Comparison of ENCODE assay signal across 1 cellular context in the genomic region with DNA sequence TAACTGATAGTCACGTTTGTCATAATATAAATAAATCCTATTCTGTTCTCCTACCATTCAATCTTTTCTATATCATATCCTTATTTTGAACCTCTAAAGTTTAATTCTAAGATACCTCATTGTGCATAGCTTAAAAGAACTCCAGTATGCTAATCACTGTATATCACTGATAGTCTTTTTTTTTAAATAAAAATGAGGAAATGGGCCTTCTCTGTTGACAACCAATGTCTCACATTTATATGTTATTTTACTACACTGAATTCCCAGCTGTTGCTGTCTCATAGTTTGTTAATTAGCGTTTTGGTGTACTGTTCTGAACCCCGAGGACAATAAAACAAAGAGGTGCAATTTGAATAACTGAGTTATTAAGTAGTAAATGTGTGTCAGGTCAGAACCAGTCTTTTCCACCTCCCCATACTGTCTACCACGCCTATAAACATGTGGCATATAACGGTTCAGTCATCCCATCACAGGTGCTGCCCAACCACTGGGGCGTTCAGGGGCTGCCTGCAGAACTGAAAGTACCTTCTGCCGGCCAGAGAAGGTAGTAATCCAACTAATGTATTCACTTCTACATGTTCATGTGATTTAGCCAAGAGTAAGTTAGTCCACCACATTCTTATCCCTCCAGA.
TF ChIP-seq lines count a peak whose summit lies in the region.

No MANE protein-coding gene starts in this region.

TF ChIP-seq in GM12878, 131 proteins besides CTCF, POLR2A, EP300 and RAD21 (continued from another document and continues in another):
- TF ChIP-seq IKZF2 (IDR thresholded peaks at IDR 0.05) (peak in 1 of 2 experiments; percentile 57; a peak in 1 of 4 replicates), HDAC6 (IDR thresholded peaks at IDR 0.05; ENCODE audit: unreplicated experiment) (no peak), SREBF2 (IDR thresholded peaks at IDR 0.05; ENCODE audit: low read length) (no peak), CBX3 (IDR thresholded peaks at IDR 0.05; ENCODE audit: borderline replicate concordance, low read depth) (no peak), ESRRA (IDR thresholded peaks at IDR 0.05; ENCODE audit: low read length) (no peak), MYC (IDR thresholded peaks at IDR 0.05; ENCODE audit: insufficient read depth, insufficient read length, insufficient replicate concordance, low read length, severe bottlenecking) (no peak), BRCA1 (IDR thresholded peaks at IDR 0.05; ENCODE audit: low read depth, low read length) (no peak), CHD1 (IDR thresholded peaks at IDR 0.05; ENCODE audit: low read depth, low read length) (no peak), EZH2 (IDR thresholded peaks at IDR 0.05; ENCODE audit: borderline replicate concordance, control insufficient read depth, low read depth, low read length) (no peak), ZNF622 (IDR thresholded peaks at IDR 0.05) (no peak), POLR2AphosphoS5 (IDR thresholded peaks at IDR 0.05; ENCODE audit: low read length) (no peak), SMAD1 (IDR thresholded peaks at IDR 0.05; ENCODE audit: low read depth, partially characterized antibody) (no peak), SUZ12 (IDR thresholded peaks at IDR 0.05; ENCODE audit: unreplicated experiment) (no peak), YBX1 (IDR thresholded peaks at IDR 0.05) (no peak), CBFB (IDR thresholded peaks at IDR 0.05; ENCODE audit: low read depth) (no peak), MEF2B (IDR thresholded peaks at IDR 0.05; ENCODE audit: partially characterized antibody, poor library complexity, severe bottlenecking) (no peak), POLR2AphosphoS2 (IDR thresholded peaks at IDR 0.05; ENCODE audit: low read depth, low read length) (no peak), ZNF24 (IDR thresholded peaks at IDR 0.05) (no peak), IRF4 (IDR thresholded peaks at IDR 0.05; ENCODE audit: low read depth, low read length) (0 out of 2 replicates have a peak, but pooled peaks have one; percentile 49)
- TF ChIP-seq, protein P1, sequence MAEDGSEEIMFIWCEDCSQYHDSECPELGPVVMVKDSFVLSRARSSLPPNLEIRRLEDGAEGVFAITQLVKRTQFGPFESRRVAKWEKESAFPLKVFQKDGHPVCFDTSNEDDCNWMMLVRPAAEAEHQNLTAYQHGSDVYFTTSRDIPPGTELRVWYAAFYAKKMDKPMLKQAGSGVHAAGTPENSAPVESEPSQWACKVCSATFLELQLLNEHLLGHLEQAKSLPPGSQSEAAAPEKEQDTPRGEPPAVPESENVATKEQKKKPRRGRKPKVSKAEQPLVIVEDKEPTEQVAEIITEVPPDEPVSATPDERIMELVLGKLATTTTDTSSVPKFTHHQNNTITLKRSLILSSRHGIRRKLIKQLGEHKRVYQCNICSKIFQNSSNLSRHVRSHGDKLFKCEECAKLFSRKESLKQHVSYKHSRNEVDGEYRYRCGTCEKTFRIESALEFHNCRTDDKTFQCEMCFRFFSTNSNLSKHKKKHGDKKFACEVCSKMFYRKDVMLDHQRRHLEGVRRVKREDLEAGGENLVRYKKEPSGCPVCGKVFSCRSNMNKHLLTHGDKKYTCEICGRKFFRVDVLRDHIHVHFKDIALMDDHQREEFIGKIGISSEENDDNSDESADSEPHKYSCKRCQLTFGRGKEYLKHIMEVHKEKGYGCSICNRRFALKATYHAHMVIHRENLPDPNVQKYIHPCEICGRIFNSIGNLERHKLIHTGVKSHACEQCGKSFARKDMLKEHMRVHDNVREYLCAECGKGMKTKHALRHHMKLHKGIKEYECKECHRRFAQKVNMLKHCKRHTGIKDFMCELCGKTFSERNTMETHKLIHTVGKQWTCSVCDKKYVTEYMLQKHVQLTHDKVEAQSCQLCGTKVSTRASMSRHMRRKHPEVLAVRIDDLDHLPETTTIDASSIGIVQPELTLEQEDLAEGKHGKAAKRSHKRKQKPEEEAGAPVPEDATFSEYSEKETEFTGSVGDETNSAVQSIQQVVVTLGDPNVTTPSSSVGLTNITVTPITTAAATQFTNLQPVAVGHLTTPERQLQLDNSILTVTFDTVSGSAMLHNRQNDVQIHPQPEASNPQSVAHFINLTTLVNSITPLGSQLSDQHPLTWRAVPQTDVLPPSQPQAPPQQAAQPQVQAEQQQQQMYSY (CRISPR knock-in tag; IDR thresholded peaks at IDR 0.05), result no peak
- TF ChIP-seq, protein P2, sequence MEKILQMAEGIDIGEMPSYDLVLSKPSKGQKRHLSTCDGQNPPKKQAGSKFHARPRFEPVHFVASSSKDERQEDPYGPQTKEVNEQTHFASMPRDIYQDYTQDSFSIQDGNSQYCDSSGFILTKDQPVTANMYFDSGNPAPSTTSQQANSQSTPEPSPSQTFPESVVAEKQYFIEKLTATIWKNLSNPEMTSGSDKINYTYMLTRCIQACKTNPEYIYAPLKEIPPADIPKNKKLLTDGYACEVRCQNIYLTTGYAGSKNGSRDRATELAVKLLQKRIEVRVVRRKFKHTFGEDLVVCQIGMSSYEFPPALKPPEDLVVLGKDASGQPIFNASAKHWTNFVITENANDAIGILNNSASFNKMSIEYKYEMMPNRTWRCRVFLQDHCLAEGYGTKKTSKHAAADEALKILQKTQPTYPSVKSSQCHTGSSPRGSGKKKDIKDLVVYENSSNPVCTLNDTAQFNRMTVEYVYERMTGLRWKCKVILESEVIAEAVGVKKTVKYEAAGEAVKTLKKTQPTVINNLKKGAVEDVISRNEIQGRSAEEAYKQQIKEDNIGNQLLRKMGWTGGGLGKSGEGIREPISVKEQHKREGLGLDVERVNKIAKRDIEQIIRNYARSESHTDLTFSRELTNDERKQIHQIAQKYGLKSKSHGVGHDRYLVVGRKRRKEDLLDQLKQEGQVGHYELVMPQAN (conservative IDR thresholded peaks at IDR 0.05), result peak; percentile 43; the same call in 1 of the 2 replicates
- TF ChIP-seq, protein P3, sequence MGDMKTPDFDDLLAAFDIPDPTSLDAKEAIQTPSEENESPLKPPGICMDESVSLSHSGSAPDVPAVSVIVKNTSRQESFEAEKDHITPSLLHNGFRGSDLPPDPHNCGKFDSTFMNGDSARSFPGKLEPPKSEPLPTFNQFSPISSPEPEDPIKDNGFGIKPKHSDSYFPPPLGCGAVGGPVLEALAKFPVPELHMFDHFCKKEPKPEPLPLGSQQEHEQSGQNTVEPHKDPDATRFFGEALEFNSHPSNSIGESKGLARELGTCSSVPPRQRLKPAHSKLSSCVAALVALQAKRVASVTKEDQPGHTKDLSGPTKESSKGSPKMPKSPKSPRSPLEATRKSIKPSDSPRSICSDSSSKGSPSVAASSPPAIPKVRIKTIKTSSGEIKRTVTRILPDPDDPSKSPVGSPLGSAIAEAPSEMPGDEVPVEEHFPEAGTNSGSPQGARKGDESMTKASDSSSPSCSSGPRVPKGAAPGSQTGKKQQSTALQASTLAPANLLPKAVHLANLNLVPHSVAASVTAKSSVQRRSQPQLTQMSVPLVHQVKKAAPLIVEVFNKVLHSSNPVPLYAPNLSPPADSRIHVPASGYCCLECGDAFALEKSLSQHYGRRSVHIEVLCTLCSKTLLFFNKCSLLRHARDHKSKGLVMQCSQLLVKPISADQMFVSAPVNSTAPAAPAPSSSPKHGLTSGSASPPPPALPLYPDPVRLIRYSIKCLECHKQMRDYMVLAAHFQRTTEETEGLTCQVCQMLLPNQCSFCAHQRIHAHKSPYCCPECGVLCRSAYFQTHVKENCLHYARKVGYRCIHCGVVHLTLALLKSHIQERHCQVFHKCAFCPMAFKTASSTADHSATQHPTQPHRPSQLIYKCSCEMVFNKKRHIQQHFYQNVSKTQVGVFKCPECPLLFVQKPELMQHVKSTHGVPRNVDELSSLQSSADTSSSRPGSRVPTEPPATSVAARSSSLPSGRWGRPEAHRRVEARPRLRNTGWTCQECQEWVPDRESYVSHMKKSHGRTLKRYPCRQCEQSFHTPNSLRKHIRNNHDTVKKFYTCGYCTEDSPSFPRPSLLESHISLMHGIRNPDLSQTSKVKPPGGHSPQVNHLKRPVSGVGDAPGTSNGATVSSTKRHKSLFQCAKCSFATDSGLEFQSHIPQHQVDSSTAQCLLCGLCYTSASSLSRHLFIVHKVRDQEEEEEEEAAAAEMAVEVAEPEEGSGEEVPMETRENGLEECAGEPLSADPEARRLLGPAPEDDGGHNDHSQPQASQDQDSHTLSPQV (IDR thresholded peaks at IDR 0.05), result no peak
- TF ChIP-seq, protein P4, sequence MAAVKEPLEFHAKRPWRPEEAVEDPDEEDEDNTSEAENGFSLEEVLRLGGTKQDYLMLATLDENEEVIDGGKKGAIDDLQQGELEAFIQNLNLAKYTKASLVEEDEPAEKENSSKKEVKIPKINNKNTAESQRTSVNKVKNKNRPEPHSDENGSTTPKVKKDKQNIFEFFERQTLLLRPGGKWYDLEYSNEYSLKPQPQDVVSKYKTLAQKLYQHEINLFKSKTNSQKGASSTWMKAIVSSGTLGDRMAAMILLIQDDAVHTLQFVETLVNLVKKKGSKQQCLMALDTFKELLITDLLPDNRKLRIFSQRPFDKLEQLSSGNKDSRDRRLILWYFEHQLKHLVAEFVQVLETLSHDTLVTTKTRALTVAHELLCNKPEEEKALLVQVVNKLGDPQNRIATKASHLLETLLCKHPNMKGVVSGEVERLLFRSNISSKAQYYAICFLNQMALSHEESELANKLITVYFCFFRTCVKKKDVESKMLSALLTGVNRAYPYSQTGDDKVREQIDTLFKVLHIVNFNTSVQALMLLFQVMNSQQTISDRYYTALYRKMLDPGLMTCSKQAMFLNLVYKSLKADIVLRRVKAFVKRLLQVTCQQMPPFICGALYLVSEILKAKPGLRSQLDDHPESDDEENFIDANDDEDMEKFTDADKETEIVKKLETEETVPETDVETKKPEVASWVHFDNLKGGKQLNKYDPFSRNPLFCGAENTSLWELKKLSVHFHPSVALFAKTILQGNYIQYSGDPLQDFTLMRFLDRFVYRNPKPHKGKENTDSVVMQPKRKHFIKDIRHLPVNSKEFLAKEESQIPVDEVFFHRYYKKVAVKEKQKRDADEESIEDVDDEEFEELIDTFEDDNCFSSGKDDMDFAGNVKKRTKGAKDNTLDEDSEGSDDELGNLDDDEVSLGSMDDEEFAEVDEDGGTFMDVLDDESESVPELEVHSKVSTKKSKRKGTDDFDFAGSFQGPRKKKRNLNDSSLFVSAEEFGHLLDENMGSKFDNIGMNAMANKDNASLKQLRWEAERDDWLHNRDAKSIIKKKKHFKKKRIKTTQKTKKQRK (IDR thresholded peaks at IDR 0.05; ENCODE audit: low read depth, low read length), result no peak
- TF ChIP-seq, protein P5, sequence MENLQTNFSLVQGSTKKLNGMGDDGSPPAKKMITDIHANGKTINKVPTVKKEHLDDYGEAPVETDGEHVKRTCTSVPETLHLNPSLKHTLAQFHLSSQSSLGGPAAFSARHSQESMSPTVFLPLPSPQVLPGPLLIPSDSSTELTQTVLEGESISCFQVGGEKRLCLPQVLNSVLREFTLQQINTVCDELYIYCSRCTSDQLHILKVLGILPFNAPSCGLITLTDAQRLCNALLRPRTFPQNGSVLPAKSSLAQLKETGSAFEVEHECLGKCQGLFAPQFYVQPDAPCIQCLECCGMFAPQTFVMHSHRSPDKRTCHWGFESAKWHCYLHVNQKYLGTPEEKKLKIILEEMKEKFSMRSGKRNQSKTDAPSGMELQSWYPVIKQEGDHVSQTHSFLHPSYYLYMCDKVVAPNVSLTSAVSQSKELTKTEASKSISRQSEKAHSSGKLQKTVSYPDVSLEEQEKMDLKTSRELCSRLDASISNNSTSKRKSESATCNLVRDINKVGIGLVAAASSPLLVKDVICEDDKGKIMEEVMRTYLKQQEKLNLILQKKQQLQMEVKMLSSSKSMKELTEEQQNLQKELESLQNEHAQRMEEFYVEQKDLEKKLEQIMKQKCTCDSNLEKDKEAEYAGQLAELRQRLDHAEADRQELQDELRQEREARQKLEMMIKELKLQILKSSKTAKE (IDR thresholded peaks at IDR 0.05; ENCODE audit: low read depth, poor library complexity, severe bottlenecking), result peak; percentile 65
- TF ChIP-seq, protein P6, sequence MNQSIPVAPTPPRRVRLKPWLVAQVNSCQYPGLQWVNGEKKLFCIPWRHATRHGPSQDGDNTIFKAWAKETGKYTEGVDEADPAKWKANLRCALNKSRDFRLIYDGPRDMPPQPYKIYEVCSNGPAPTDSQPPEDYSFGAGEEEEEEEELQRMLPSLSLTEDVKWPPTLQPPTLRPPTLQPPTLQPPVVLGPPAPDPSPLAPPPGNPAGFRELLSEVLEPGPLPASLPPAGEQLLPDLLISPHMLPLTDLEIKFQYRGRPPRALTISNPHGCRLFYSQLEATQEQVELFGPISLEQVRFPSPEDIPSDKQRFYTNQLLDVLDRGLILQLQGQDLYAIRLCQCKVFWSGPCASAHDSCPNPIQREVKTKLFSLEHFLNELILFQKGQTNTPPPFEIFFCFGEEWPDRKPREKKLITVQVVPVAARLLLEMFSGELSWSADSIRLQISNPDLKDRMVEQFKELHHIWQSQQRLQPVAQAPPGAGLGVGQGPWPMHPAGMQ (IDR thresholded peaks at IDR 0.05; ENCODE audit: borderline replicate concordance), result no peak
- TF ChIP-seq, protein P7, sequence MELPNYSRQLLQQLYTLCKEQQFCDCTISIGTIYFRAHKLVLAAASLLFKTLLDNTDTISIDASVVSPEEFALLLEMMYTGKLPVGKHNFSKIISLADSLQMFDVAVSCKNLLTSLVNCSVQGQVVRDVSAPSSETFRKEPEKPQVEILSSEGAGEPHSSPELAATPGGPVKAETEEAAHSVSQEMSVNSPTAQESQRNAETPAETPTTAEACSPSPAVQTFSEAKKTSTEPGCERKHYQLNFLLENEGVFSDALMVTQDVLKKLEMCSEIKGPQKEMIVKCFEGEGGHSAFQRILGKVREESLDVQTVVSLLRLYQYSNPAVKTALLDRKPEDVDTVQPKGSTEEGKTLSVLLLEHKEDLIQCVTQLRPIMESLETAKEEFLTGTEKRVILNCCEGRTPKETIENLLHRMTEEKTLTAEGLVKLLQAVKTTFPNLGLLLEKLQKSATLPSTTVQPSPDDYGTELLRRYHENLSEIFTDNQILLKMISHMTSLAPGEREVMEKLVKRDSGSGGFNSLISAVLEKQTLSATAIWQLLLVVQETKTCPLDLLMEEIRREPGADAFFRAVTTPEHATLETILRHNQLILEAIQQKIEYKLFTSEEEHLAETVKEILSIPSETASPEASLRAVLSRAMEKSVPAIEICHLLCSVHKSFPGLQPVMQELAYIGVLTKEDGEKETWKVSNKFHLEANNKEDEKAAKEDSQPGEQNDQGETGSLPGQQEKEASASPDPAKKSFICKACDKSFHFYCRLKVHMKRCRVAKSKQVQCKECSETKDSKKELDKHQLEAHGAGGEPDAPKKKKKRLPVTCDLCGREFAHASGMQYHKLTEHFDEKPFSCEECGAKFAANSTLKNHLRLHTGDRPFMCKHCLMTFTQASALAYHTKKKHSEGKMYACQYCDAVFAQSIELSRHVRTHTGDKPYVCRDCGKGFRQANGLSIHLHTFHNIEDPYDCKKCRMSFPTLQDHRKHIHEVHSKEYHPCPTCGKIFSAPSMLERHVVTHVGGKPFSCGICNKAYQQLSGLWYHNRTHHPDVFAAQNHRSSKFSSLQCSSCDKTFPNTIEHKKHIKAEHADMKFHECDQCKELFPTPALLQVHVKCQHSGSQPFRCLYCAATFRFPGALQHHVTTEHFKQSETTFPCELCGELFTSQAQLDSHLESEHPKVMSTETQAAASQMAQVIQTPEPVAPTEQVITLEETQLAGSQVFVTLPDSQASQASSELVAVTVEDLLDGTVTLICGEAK (IDR thresholded peaks at IDR 0.05; ENCODE audit: borderline replicate concordance), result no peak
- TF ChIP-seq, protein P8, sequence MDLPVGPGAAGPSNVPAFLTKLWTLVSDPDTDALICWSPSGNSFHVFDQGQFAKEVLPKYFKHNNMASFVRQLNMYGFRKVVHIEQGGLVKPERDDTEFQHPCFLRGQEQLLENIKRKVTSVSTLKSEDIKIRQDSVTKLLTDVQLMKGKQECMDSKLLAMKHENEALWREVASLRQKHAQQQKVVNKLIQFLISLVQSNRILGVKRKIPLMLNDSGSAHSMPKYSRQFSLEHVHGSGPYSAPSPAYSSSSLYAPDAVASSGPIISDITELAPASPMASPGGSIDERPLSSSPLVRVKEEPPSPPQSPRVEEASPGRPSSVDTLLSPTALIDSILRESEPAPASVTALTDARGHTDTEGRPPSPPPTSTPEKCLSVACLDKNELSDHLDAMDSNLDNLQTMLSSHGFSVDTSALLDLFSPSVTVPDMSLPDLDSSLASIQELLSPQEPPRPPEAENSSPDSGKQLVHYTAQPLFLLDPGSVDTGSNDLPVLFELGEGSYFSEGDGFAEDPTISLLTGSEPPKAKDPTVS (IDR thresholded peaks at IDR 0.05; ENCODE audit: low read depth, low read length), result no peak
